7 cellular contexts compared by ENCODE assay signal in genomic region chr17:81146208-81146607, GRCh38. TPM values are rescaled to one million over a fixed set of nuclear protein-coding genes. Genes with fewer than 3 reads are reported as not detected.
"Had no signal": no experiment of that assay in that cellular context is flagged by ENCODE, and none has a peak within 500 bp of the region (broad histone marks: within the 10 kb centered on the region; RNA-seq: fewer than 3 reads in every experiment).

No MANE protein-coding gene starts in this region.

RNA-seq across cellular contexts. Expression of gene PVALEF, which starts 19.1 kb away (rescaled TPM):
- polyA plus RNA-seq: naive thymus-derived CD8-positive, alpha-beta T cell; ovary; psoas muscle; right cardiac atrium; sigmoid colon; small intestine; stomach had no signal

RNA-seq across cellular contexts. Expression of gene AATK, which starts 19.8 kb away (rescaled TPM):
- polyA plus RNA-seq: naive thymus-derived CD8-positive, alpha-beta T cell had no signal
